22 cellular contexts compared by ENCODE assay signal in genomic region chr4:185280608-185281007, GRCh38.
DNase-seq lines count a peak whose midpoint lies in the region; ATAC-seq and TF ChIP-seq lines count a peak whose summit lies in the region.
"Had no signal": no experiment of that assay in that cellular context is flagged by ENCODE, and none has a peak within 500 bp of the region (broad histone marks: within the 10 kb centered on the region; RNA-seq: fewer than 3 reads in every experiment).

No MANE protein-coding gene starts in this region.

- H3K9me2 ChIP-seq in SK-N-SH: no peaks in the 10 kb centered on the region

- peaks cover 0 to 24% of the 10 kb centered on the region in 2 experiments; a peak in 3 of 4 replicates for H3K4me1 ChIP-seq in SK-N-SH (ENCODE audit: control insufficient read depth in 1 of 2, insufficient read depth in 2 of 2, low read depth in 1 of 2, low read length in 1 of 2)
- H3K4me1 ChIP-seq in mammary epithelial cell (ENCODE audit: insufficient read depth, low read length): peaks cover 24% of the 10 kb centered on the region

- intact Hi-C loops in mammary epithelial cell (cut with micrococcal nuclease): no loop called here

- peaks cover 21% of the 10 kb centered on the region for H3F3A ChIP-seq in SK-N-SH (replicated peaks; ENCODE audit: insufficient read depth)

- H4K20me1 ChIP-seq in SK-N-SH (ENCODE audit: insufficient read depth) (no peaks in the 10 kb centered on the region; the same call in 1 of the 2 replicates), mammary epithelial cell (ENCODE audit: insufficient read depth, low read length) (no peaks in the 10 kb centered on the region)

- H3K9me3 ChIP-seq in SK-N-SH: no peaks in the 10 kb centered on the region
- H3K9me3 ChIP-seq in mammary epithelial cell (replicated peaks; ENCODE audit: insufficient read depth, low read length): no peaks in the 10 kb centered on the region

- H3K4me2 ChIP-seq in SK-N-SH (no peak overlapping the region), mammary epithelial cell (ENCODE audit: insufficient read depth, low read depth, low read length) (no peak overlapping the region)

- H3K36me3 ChIP-seq in SK-N-SH (replicated peaks in 1 of 2; ENCODE audit: control insufficient read depth in 1 of 2, insufficient read depth in 2 of 2, low read length in 1 of 2): peaks cover 9 to 36% of the 10 kb centered on the region in 2 experiments
- no peaks in the 10 kb centered on the region for H3K36me3 ChIP-seq in mammary epithelial cell (ENCODE audit: insufficient read depth, low read length)

- H3K27me3 ChIP-seq in SK-N-SH (ENCODE audit: insufficient read depth): no peaks in the 10 kb centered on the region
- no peaks in the 10 kb centered on the region for H3K27me3 ChIP-seq in mammary epithelial cell (ENCODE audit: insufficient read depth, low read length)

- no peak for TF ChIP-seq EP300 in SK-N-SH (IDR thresholded peaks at IDR 0.05; ENCODE audit: borderline replicate concordance in 1 of 2, low read depth in 1 of 2, low read length in 1 of 2)

- DNase-seq in SK-N-SH (no peak), amniotic epithelial cell (ENCODE audit: low read depth) (peak; percentile 25), retina (peak; percentile 34), mammary epithelial cell (no peak)
- DNase-seq in activated CD4-positive, alpha-beta T cell treated with anti-CD3 and anti-CD28 coated beads, Interleukin-2, amount 10 ng/mL, durations not matched to agents 7 days and 5 days: no peak
- DNase-seq: activated CD8-positive, alpha-beta T cell treated with anti-CD3 and anti-CD28 coated beads for 36 hours; activated naive CD4-positive, alpha-beta T cell; activated T-cell treated with anti-CD3 and anti-CD28 coated beads, Interleukin-2, amount 50 U/mL, for 1 hour; DMS79; IMR-90; kidney glomerular epithelial cell; mesendoderm; naive B cell; NCI-H1694 treated with DMSO at 0.1 percent for 48 hours; occipital lobe; stimulated activated CD4-positive, alpha-beta T cell treated with anti-CD3 and anti-CD28 coated beads, Interleukin-4, amount 100 ng/mL, for 1 hour; stimulated activated naive CD4-positive, alpha-beta T cell treated with Interleukin-2 at 50 U/mL for 16 hours; T-helper 9 cell had no signal

- TF ChIP-seq RAD21 in SK-N-SH (IDR thresholded peaks at IDR 0.05; ENCODE audit: low read length): no peak

- peaks cover 2% of the 10 kb centered on the region for H3K36me3 Mint-ChIP-seq in activated CD4-positive, alpha-beta T cell treated with anti-CD3 and anti-CD28 coated beads, Interleukin-2, amount 10 ng/mL, durations not matched to agents 7 days and 5 days (ENCODE audit: low read depth)

- H3K4me3 ChIP-seq in SK-N-SH (ENCODE audit: low read depth in 2 of 2, low read length in 1 of 2) (no peak overlapping the region), mammary epithelial cell (replicated peaks in 1 of 3; ENCODE audit: insufficient read depth in 1 of 3, low read depth in 2 of 3, low read length in 3 of 3) (no peak overlapping the region)

- no peaks in the 10 kb centered on the region for H3K27me3 Mint-ChIP-seq in activated CD4-positive, alpha-beta T cell treated with anti-CD3 and anti-CD28 coated beads, Interleukin-2, amount 10 ng/mL, durations not matched to agents 7 days and 5 days
- H3K27me3 Mint-ChIP-seq: activated CD8-positive, alpha-beta T cell treated with anti-CD3 and anti-CD28 coated beads for 36 hours; naive B cell had no signal

- ATAC-seq in SK-N-SH treated with all-trans-retinoic acid at 6 μM for 48 hours (no peak), HG02610 (IDR thresholded peaks at IDR 0.05; ENCODE audit: unreplicated experiment) (peak; percentile 42), GM19328 (IDR thresholded peaks at IDR 0.05; ENCODE audit: unreplicated experiment) (no peak)
- ATAC-seq: activated CD8-positive, alpha-beta T cell treated with anti-CD3 and anti-CD28 coated beads for 36 hours had no signal

- 94% methylated on average over 5 of the region's 5 CpGs for WGBS in SK-N-SH (ENCODE audit: low lambda C conversion rate)
- 96% methylated on average over 5 of the region's 5 CpGs for WGBS in mammary epithelial cell (ENCODE audit: low coverage, missing lambda C conversion rate)

- H3K79me2 ChIP-seq in SK-N-SH (ENCODE audit: insufficient read depth) (peaks cover 21% of the 10 kb centered on the region; the same call in 1 of the 2 replicates), mammary epithelial cell (ENCODE audit: insufficient read depth, low read length) (peaks cover 2% of the 10 kb centered on the region)

- no peaks in the 10 kb centered on the region for H3K9me3 Mint-ChIP-seq in activated CD4-positive, alpha-beta T cell treated with anti-CD3 and anti-CD28 coated beads, Interleukin-2, amount 10 ng/mL, durations not matched to agents 7 days and 5 days
- H3K9me3 Mint-ChIP-seq: activated CD8-positive, alpha-beta T cell treated with anti-CD3 and anti-CD28 coated beads for 36 hours; dendritic cell treated with granulocyte-macrophage colony-stimulating factor and Interleukin-4, amounts not matched to agents 40 ng/mL and 50 ng/mL, for 4 days; naive B cell had no signal

- H3K4me3 Mint-ChIP-seq in activated CD4-positive, alpha-beta T cell treated with anti-CD3 and anti-CD28 coated beads, Interleukin-2, amount 10 ng/mL, durations not matched to agents 7 days and 5 days: no peak overlapping the region
- H3K4me3 Mint-ChIP-seq: activated CD8-positive, alpha-beta T cell treated with anti-CD3 and anti-CD28 coated beads for 36 hours; dendritic cell treated with granulocyte-macrophage colony-stimulating factor and Interleukin-4, amounts not matched to agents 40 ng/mL and 50 ng/mL, for 4 days; naive B cell had no signal

- H2AFZ ChIP-seq in SK-N-SH (ENCODE audit: low read depth) (no peak overlapping the region), mammary epithelial cell (ENCODE audit: low read depth, low read length) (no peak overlapping the region)

- no TSS peak for BruUV-seq in mammary epithelial cell (replicated peaks; lab: Mats Ljungman, UMichigan)

- CTCF ChIA-PET in SK-N-SH (lab: Yijun Ruan, JAX) (interaction anchor here (0.8 kb wide), 2 partner anchors 19 to 29 kb away, joined by 3 read pairs; no protein-coding TSS in a partner anchor), mammary epithelial cell (lab: Charles Lee; ENCODE audit: low non-redundant PET) (no interaction called here)
- CTCF ChIA-PET in activated CD4-positive, alpha-beta T cell treated with anti-CD3 and anti-CD28 coated beads, Interleukin-2, amount 10 ng/mL, durations not matched to agents 7 days and 5 days (lab: Charles Lee): interaction anchor here (0.5 to 0.6 kb wide), 2 partner anchors 42 to 425 kb away, joined by 3 read pairs; no protein-coding TSS in a partner anchor

- POLR2A ChIA-PET in SK-N-SH (lab: Yijun Ruan, JAX): no interaction called here
- POLR2A ChIA-PET in activated CD4-positive, alpha-beta T cell treated with anti-CD3 and anti-CD28 coated beads, Interleukin-2, amount 10 ng/mL, durations not matched to agents 7 days and 5 days (lab: Charles Lee): no interaction called here

- dilution Hi-C loops in mammary epithelial cell (cut with HindIII; ENCODE audit: low sequenced_read_pairs): no loop called here

- H3K9ac ChIP-seq in SK-N-SH: no peak overlapping the region
- no peak overlapping the region for H3K9ac ChIP-seq in mammary epithelial cell (ENCODE audit: insufficient read depth, low read length)

- no peak for TF ChIP-seq CTCF in SK-N-SH (IDR thresholded peaks at IDR 0.05)
- TF ChIP-seq CTCF in mammary epithelial cell (conservative IDR thresholded peaks at IDR 0.05 in 1 of 2, IDR thresholded peaks at IDR 0.05 in 1 of 2; ENCODE audit: extremely low read depth in 1 of 2, insufficient read depth in 1 of 2, low read depth in 1 of 2, low read length in 2 of 2): no peak

- H3K27ac Mint-ChIP-seq in activated CD4-positive, alpha-beta T cell treated with anti-CD3 and anti-CD28 coated beads, Interleukin-2, amount 10 ng/mL, durations not matched to agents 7 days and 5 days: no peak overlapping the region
- H3K27ac Mint-ChIP-seq: activated CD8-positive, alpha-beta T cell treated with anti-CD3 and anti-CD28 coated beads for 36 hours; dendritic cell treated with granulocyte-macrophage colony-stimulating factor and Interleukin-4, amounts not matched to agents 40 ng/mL and 50 ng/mL, for 4 days had no signal

- H3K4me1 Mint-ChIP-seq in activated CD4-positive, alpha-beta T cell treated with anti-CD3 and anti-CD28 coated beads, Interleukin-2, amount 10 ng/mL, durations not matched to agents 7 days and 5 days: peaks cover 12% of the 10 kb centered on the region

- H3K27ac ChIP-seq in SK-N-SH (ENCODE audit: low read depth in 2 of 2, low read length in 1 of 2): no peak overlapping the region
- H3K27ac ChIP-seq in mammary epithelial cell (ENCODE audit: insufficient read depth, low read depth, low read length): no peak overlapping the region

- in situ Hi-C loops in mammary epithelial cell (cut with MboI; ENCODE audit: low sequenced_read_pairs in 2 of 2): no loop called here

TF ChIP-seq in SK-N-SH, 30 proteins besides CTCF, POLR2A, EP300 and RAD21:
- no peak for TF ChIP-seq RXRA (IDR thresholded peaks at IDR 0.05; ENCODE audit: borderline replicate concordance, low read depth)
- TF ChIP-seq PBX3 (IDR thresholded peaks at IDR 0.05): peak; percentile 59

TF ChIP-seq in SK-N-SH treated with all-trans-retinoic acid at 6 μM for 48 hours, 23 proteins besides CTCF, POLR2A, EP300 and RAD21 (continues in another document):
- TF ChIP-seq, protein P1, sequence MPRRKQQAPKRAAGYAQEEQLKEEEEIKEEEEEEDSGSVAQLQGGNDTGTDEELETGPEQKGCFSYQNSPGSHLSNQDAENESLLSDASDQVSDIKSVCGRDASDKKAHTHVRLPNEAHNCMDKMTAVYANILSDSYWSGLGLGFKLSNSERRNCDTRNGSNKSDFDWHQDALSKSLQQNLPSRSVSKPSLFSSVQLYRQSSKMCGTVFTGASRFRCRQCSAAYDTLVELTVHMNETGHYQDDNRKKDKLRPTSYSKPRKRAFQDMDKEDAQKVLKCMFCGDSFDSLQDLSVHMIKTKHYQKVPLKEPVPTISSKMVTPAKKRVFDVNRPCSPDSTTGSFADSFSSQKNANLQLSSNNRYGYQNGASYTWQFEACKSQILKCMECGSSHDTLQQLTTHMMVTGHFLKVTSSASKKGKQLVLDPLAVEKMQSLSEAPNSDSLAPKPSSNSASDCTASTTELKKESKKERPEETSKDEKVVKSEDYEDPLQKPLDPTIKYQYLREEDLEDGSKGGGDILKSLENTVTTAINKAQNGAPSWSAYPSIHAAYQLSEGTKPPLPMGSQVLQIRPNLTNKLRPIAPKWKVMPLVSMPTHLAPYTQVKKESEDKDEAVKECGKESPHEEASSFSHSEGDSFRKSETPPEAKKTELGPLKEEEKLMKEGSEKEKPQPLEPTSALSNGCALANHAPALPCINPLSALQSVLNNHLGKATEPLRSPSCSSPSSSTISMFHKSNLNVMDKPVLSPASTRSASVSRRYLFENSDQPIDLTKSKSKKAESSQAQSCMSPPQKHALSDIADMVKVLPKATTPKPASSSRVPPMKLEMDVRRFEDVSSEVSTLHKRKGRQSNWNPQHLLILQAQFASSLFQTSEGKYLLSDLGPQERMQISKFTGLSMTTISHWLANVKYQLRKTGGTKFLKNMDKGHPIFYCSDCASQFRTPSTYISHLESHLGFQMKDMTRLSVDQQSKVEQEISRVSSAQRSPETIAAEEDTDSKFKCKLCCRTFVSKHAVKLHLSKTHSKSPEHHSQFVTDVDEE (CRISPR knock-in tag; IDR thresholded peaks at IDR 0.05): no peak

Comparison
In these comparisons a context has a peak if more than half of its experiments do, and no peak if none do; other contexts are left out.
1. DNase-seq: peak in amniotic epithelial cell (single experiment) and retina (single experiment); none in SK-N-SH (single experiment), mammary epithelial cell (single experiment) and activated CD4-positive, alpha-beta T cell treated with anti-CD3 and anti-CD28 coated beads, Interleukin-2, amount 10 ng/mL, durations not matched to agents 7 days and 5 days (single experiment).